In the genomic region with DNA sequence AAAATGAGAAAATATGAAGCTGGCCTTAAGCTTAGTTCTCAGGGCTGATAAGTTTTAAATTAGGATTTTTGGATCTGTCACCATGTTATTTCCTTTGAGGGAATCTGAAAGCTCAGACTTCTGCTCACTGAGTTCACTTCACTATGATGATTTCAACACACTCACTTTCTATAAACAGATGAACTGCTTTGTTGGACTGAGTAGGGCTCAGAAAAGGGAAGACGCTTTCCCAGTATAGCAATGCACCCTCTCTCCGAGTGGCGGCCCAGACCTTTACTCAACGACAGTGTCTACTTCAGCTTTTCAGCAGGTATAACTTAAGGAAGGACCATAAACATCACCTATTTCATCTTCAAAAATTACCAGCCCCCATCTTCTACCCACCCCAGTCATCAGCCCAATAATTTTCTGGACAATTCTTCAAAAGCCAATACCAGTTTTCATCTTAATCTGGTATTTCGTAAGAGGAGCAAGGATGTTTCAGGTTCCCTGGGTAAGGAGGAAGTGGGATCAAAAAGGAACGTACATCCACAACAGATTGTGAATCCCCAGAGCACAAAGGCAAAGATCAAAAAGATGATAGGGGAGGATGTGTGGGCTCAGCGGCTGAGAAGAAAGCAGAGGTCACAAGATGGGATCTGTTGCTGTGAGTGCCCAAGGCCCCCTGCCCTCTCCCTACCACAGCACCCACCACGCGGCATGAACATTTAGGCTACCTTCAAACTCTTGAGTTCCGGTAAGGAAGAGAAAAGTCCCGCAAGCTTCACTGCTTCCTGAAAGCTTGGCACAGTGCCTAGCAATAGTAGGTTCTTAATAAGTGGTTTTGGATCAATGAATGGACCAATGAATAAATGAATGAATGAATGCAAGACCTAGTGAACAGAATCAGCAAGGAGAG, we compare ENCODE assay signal across 10 cellular contexts. TPM values are rescaled to one million over a fixed set of nuclear protein-coding genes. Genes with fewer than 3 reads are reported as not detected.
DNase-seq lines count a peak whose midpoint lies in the region; ATAC-seq and TF ChIP-seq lines count a peak whose summit lies in the region.
"Had no signal": no experiment of that assay in that cellular context is flagged by ENCODE, and none has a peak within 500 bp of the region (broad histone marks: within the 10 kb centered on the region; RNA-seq: fewer than 3 reads in every experiment).

No MANE protein-coding gene starts in this region.

- in situ Hi-C loops in transverse colon (cut with MboI; ENCODE audit: low pct_ligation_motif_present in 1 of 4, low pct_unique_long_range_greater_than_20kb in 1 of 4, low sequenced_read_pairs in 3 of 4): no loop called here

- POLR2A ChIA-PET in activated CD8-positive, alpha-beta T cell treated with anti-CD3 and anti-CD28 coated beads for 36 hours (lab: Charles Lee): interaction anchor here (0.6 to 10.9 kb wide), 12 partner anchors 10 to 315 kb away, joined by 3 to 207 read pairs (median 4); partner anchors contain the start of gene MYL12A

- no peak for TF ChIP-seq CTCF in activated CD8-positive, alpha-beta T cell treated with anti-CD3 and anti-CD28 coated beads for 36 hours (IDR thresholded peaks at IDR 0.05)
- TF ChIP-seq CTCF in transverse colon (IDR thresholded peaks at IDR 0.05): no peak
- no peak for TF ChIP-seq CTCF in mesothelial cell of epicardium (IDR thresholded peaks at IDR 0.05; ENCODE audit: unreplicated experiment)

- CTCF ChIA-PET in activated CD8-positive, alpha-beta T cell treated with anti-CD3 and anti-CD28 coated beads for 36 hours (lab: Charles Lee): interaction anchor here (0.8 to 11.8 kb wide), 6 partner anchors 9 to 158 kb away, joined by 3 to 128 read pairs (median 5); no protein-coding TSS in a partner anchor

- H3K4me3 ChIP-seq in transverse colon: no peak overlapping the region
- H3K4me3 ChIP-seq: A549, cardiac muscle cell had no signal

- peak; percentile 44 to 52 for ATAC-seq in activated CD4-positive, CD25-positive, alpha-beta regulatory T cell treated with anti-CD3 and anti-CD28 coated beads, Interleukin-2, amount 50 U/mL, for 24 hours
- ATAC-seq in activated CD8-positive, alpha-beta T cell treated with anti-CD3 and anti-CD28 coated beads for 36 hours: peak; percentile 42
- ATAC-seq in GM18520 (IDR thresholded peaks at IDR 0.05; ENCODE audit: unreplicated experiment): no peak
- ATAC-seq: A549 had no signal

- TF ChIP-seq POLR2A in transverse colon (IDR thresholded peaks at IDR 0.05): no peak

- 53 to 59% methylated on average over 7 to 11 of the region's 11 CpGs for WGBS in transverse colon (ENCODE audit: low coverage in 1 of 2), 2 donors

- H3K27me3 ChIP-seq in transverse colon: no peaks in the 10 kb centered on the region
- H3K27me3 ChIP-seq: cardiac muscle cell had no signal

- no peaks in the 10 kb centered on the region for H3K9me3 ChIP-seq in transverse colon
- H3K9me3 ChIP-seq: A549 had no signal

- H3K4me3 Mint-ChIP-seq in activated CD8-positive, alpha-beta T cell treated with anti-CD3 and anti-CD28 coated beads for 36 hours: peak overlapping the region; percentile 81
- no peak overlapping the region for H3K4me3 Mint-ChIP-seq in mesothelial cell of epicardium

- H3K36me3 Mint-ChIP-seq in activated CD8-positive, alpha-beta T cell treated with anti-CD3 and anti-CD28 coated beads for 36 hours (ENCODE audit: low read depth): peaks cover 74% of the 10 kb centered on the region
- peaks cover 8% of the 10 kb centered on the region for H3K36me3 Mint-ChIP-seq in mesothelial cell of epicardium

- H3K27ac ChIP-seq in transverse colon: peak overlapping the region; percentile 54 to 72 (median 65)
- H3K27ac ChIP-seq: A549, cardiac muscle cell had no signal

- peaks cover 4 to 61% (median 27%) of the 10 kb centered on the region in 4 donors for H3K4me1 ChIP-seq in transverse colon

- H3K36me3 ChIP-seq in transverse colon: no peaks in the 10 kb centered on the region
- H3K36me3 ChIP-seq: cardiac muscle cell had no signal

- H3K27ac Mint-ChIP-seq in activated CD8-positive, alpha-beta T cell treated with anti-CD3 and anti-CD28 coated beads for 36 hours: peak overlapping the region; percentile 99
- H3K27ac Mint-ChIP-seq in mesothelial cell of epicardium: no peak overlapping the region

- TF ChIP-seq EP300 in transverse colon (IDR thresholded peaks at IDR 0.05; ENCODE audit: low read depth): no peak

- no peak for DNase-seq in activated CD4-positive, CD25-positive, alpha-beta regulatory T cell treated with anti-CD3 and anti-CD28 coated beads, Interleukin-2, amount 50 U/mL, for 72 hours
- peak; percentile 57 for DNase-seq in activated CD8-positive, alpha-beta T cell treated with anti-CD3 and anti-CD28 coated beads for 36 hours
- DNase-seq in iris pigment epithelial cell (ENCODE audit: low read depth) (peak; percentile 73), transverse colon (no peak), DMS53 treated with DMSO at 0.1 percent for 48 hours (lab: John Stamatoyannopoulos, UW; ENCODE audit: unreplicated experiment) (no peak), mesothelial cell of epicardium (ENCODE audit: low spot score in 2 of 2, unreplicated experiment in 2 of 2) (no peak)

- intact Hi-C loops in activated CD8-positive, alpha-beta T cell treated with anti-CD3 and anti-CD28 coated beads for 36 hours (cut with micrococcal nuclease): no loop called here
- intact Hi-C loops in transverse colon (cut with DNase I; ENCODE audit: low total_unique reads): no loop called here

- H3K9me3 Mint-ChIP-seq in activated CD8-positive, alpha-beta T cell treated with anti-CD3 and anti-CD28 coated beads for 36 hours: no peaks in the 10 kb centered on the region
- H3K9me3 Mint-ChIP-seq in mesothelial cell of epicardium: no peaks in the 10 kb centered on the region

- H3K4me1 Mint-ChIP-seq in activated CD8-positive, alpha-beta T cell treated with anti-CD3 and anti-CD28 coated beads for 36 hours (ENCODE audit: low read depth): peaks cover 91% of the 10 kb centered on the region
- H3K4me1 Mint-ChIP-seq in mesothelial cell of epicardium: peaks cover 45% of the 10 kb centered on the region

- no peaks in the 10 kb centered on the region for H3K27me3 Mint-ChIP-seq in activated CD8-positive, alpha-beta T cell treated with anti-CD3 and anti-CD28 coated beads for 36 hours
- H3K27me3 Mint-ChIP-seq in mesothelial cell of epicardium (ENCODE audit: low read depth): no peaks in the 10 kb centered on the region

RNA-seq across cellular contexts. Expression of gene LPIN2, which starts 41.9 kb away (rescaled TPM):
- total RNA-seq in activated CD8-positive, alpha-beta T cell treated with anti-CD3 and anti-CD28 coated beads for 36 hours: 10 to 100 TPM; 95.5 to 95.7 TPM
- total RNA-seq in transverse colon (100 to 1,000 TPM in 1 of 4 donors, 10 to 100 TPM in 3; 11.1 to 151 (median 87.0) TPM), mesothelial cell of epicardium (39.3 to 44.9 TPM (median 42.2 TPM) in 3 replicates)

Comparison
In these comparisons a context has a peak if more than half of its experiments do, and no peak if none do; other contexts are left out.
1. DNase-seq: peak in activated CD8-positive, alpha-beta T cell treated with anti-CD3 and anti-CD28 coated beads for 36 hours (single experiment) and iris pigment epithelial cell (single experiment); none in activated CD4-positive, CD25-positive, alpha-beta regulatory T cell treated with anti-CD3 and anti-CD28 coated beads, Interleukin-2, amount 50 U/mL, for 72 hours (single experiment), transverse colon (single experiment), DMS53 treated with DMSO at 0.1 percent for 48 hours (single experiment) and mesothelial cell of epicardium (0 of 2).